In genomic region chr6:161418458-161418945, GRCh38 we compare ENCODE assay signal across 8 cellular contexts.
DNase-seq lines count a peak whose midpoint lies in the region; ATAC-seq, FAIRE-seq and TF ChIP-seq lines count a peak whose summit lies in the region.

No MANE protein-coding gene starts in this region.

- no peak overlapping the region for H3K4me3 ChIP-seq in SJSA1
- H3K4me3 ChIP-seq in endothelial cell of umbilical vein (replicated peaks in 1 of 3; ENCODE audit: insufficient read depth in 1 of 3, low read depth in 1 of 3, low read length in 3 of 3) = no peak overlapping the region

- no peaks in the 10 kb centered on the region for H3K9me3 Mint-ChIP-seq in mesothelial cell of epicardium

- peak; percentile 82 for ATAC-seq in GM21367 (IDR thresholded peaks at IDR 0.05; ENCODE audit: unreplicated experiment)

- H3K79me2 ChIP-seq in endothelial cell of umbilical vein (ENCODE audit: control insufficient read depth, insufficient read depth, low read length) = no peaks in the 10 kb centered on the region

- H3K4me1 ChIP-seq in SJSA1 (replicated peaks) (peaks cover 41% of the 10 kb centered on the region), endothelial cell of umbilical vein (ENCODE audit: control insufficient read depth, extremely low read depth, insufficient read depth, low read length) (no peaks in the 10 kb centered on the region)

- no peak overlapping the region for H3K27ac Mint-ChIP-seq in mesothelial cell of epicardium

- POLR2A ChIA-PET in endothelial cell of umbilical vein (lab: Charles Lee) = no interaction called here

- no peaks in the 10 kb centered on the region for H3K36me3 Mint-ChIP-seq in mesothelial cell of epicardium

- peaks cover 2% of the 10 kb centered on the region for H3K27me3 Mint-ChIP-seq in mesothelial cell of epicardium (ENCODE audit: low read depth)

- H3K27ac ChIP-seq in SJSA1 (peak overlapping the region; percentile 93), endothelial cell of umbilical vein (ENCODE audit: insufficient read depth, low read depth, low read length) (no peak overlapping the region)

- intact Hi-C loops in endothelial cell of umbilical vein (cut with micrococcal nuclease) = loop anchor here (1.0 to 10.0 kb wide), 4 partner anchors 80 to 766 kb away; no protein-coding TSS in a partner anchor

- dilution Hi-C loops in endothelial cell of umbilical vein (cut with MboI; ENCODE audit: extremely low pct_ligation_motif_present, low sequenced_read_pairs) = no loop called here

- no peak overlapping the region for H3K9ac ChIP-seq in endothelial cell of umbilical vein (replicated peaks; ENCODE audit: extremely low read depth, insufficient read depth, low read length)

- peak; percentile 67 for FAIRE-seq in endothelial cell of umbilical vein (lab: Jason Lieb, UNC)

- H4K20me1 ChIP-seq in endothelial cell of umbilical vein (replicated peaks; ENCODE audit: control insufficient read depth, extremely low read depth, insufficient read depth, low read length) = no peaks in the 10 kb centered on the region

- H3K9me1 ChIP-seq in endothelial cell of umbilical vein (replicated peaks; ENCODE audit: control insufficient read depth, extremely low read depth, insufficient read depth, low read length) = no peaks in the 10 kb centered on the region

- H3K4me2 ChIP-seq in endothelial cell of umbilical vein (ENCODE audit: insufficient read depth, low read length) = no peak overlapping the region

- no TSS peak for BruUV-seq in endothelial cell of umbilical vein (replicated peaks; lab: Mats Ljungman, UMichigan)

- H3K4me3 Mint-ChIP-seq in mesothelial cell of epicardium = no peak overlapping the region

- TF ChIP-seq CTCF in endothelial cell of umbilical vein (IDR thresholded peaks at IDR 0.05; ENCODE audit: extremely low read depth in 1 of 2, insufficient read depth in 1 of 2, low read depth in 1 of 2, low read length in 2 of 2) (peak; percentile 45 to 50), mesothelial cell of epicardium (IDR thresholded peaks at IDR 0.05; ENCODE audit: unreplicated experiment) (peak; percentile 83)

- CTCF ChIA-PET in endothelial cell of umbilical vein (lab: Charles Lee) = interaction anchor here (0.5 to 2.7 kb wide), 40 partner anchors 8 to 1998 kb away, joined by 3 to 19 read pairs (median 4); no protein-coding TSS in a partner anchor

- H3K27me3 ChIP-seq in SJSA1 (replicated peaks) (no peaks in the 10 kb centered on the region), endothelial cell of umbilical vein (ENCODE audit: control insufficient read depth in 2 of 2, insufficient read depth in 2 of 2, low read length in 2 of 2) (no peaks in the 10 kb centered on the region)

- H3K9me3 ChIP-seq in SJSA1 (replicated peaks) = peaks cover 4% of the 10 kb centered on the region
- no peaks in the 10 kb centered on the region for H3K9me3 ChIP-seq in endothelial cell of umbilical vein (replicated peaks; ENCODE audit: control insufficient read depth, insufficient read depth, low read length)

- TF ChIP-seq POLR2A in endothelial cell of umbilical vein (IDR thresholded peaks at IDR 0.05; ENCODE audit: low read depth, low read length) = no peak

- peaks cover 44% of the 10 kb centered on the region for H3K4me1 Mint-ChIP-seq in mesothelial cell of epicardium

- H3K36me3 ChIP-seq in SJSA1 (no peaks in the 10 kb centered on the region), endothelial cell of umbilical vein (ENCODE audit: control insufficient read depth in 2 of 2, extremely low read depth in 1 of 2, insufficient read depth in 2 of 2, low read length in 2 of 2) (no peaks in the 10 kb centered on the region)

- H2AFZ ChIP-seq in endothelial cell of umbilical vein (ENCODE audit: low read depth, low read length) = no peak overlapping the region

- DNase-seq in activated CD4-positive, alpha-beta T cell treated with anti-CD3 and anti-CD28 coated beads for 4 hours = peak; percentile 7 to 26
- no peak for DNase-seq in activated CD4-positive, alpha-beta T cell treated with anti-CD3 and anti-CD28 coated beads for 1 hour
- DNase-seq in M059J (ENCODE audit: low read depth) (peak; percentile 91), SJSA1 (ENCODE audit: low read depth in 1 of 2, low spot score in 2 of 2) (peak; percentile 77 to 97), endothelial cell of umbilical vein (ENCODE audit: low read depth, low spot score) (peak; percentile 73), mesothelial cell of epicardium (ENCODE audit: low spot score in 2 of 2, unreplicated experiment in 2 of 2) (peak in 1 of 2 experiments; percentile 48)
- no peak for DNase-seq in activated effector memory CD4-positive, alpha-beta T cell treated with Interleukin-2 at 50 U/mL for 16 hours

TF ChIP-seq in endothelial cell of umbilical vein, 7 proteins besides CTCF, POLR2A, EP300 and RAD21:
- TF ChIP-seq MAX (IDR thresholded peaks at IDR 0.05; ENCODE audit: insufficient read depth, insufficient read length) (no peak), GATA2 (IDR thresholded peaks at IDR 0.05; ENCODE audit: insufficient read depth, insufficient read length, low read depth, low read length) (no peak), MYC (IDR thresholded peaks at IDR 0.05; ENCODE audit: low read depth, low read length) (no peak), JUN (IDR thresholded peaks at IDR 0.05; ENCODE audit: borderline replicate concordance, insufficient read depth, insufficient read length, low read depth) (no peak), EZH2 (IDR thresholded peaks at IDR 0.05; ENCODE audit: borderline replicate concordance, low read depth, low read length, severe bottlenecking) (no peak)

Comparison
In these comparisons a context has a peak if more than half of its experiments do, and no peak if none do; other contexts are left out.
1. DNase-seq: peak in activated CD4-positive, alpha-beta T cell treated with anti-CD3 and anti-CD28 coated beads for 4 hours (2 of 2), M059J (single experiment), SJSA1 (2 of 2) and endothelial cell of umbilical vein (single experiment); none in activated CD4-positive, alpha-beta T cell treated with anti-CD3 and anti-CD28 coated beads for 1 hour (single experiment) and activated effector memory CD4-positive, alpha-beta T cell treated with Interleukin-2 at 50 U/mL for 16 hours (single experiment).